7 cellular contexts compared by ENCODE assay signal in the genomic region with DNA sequence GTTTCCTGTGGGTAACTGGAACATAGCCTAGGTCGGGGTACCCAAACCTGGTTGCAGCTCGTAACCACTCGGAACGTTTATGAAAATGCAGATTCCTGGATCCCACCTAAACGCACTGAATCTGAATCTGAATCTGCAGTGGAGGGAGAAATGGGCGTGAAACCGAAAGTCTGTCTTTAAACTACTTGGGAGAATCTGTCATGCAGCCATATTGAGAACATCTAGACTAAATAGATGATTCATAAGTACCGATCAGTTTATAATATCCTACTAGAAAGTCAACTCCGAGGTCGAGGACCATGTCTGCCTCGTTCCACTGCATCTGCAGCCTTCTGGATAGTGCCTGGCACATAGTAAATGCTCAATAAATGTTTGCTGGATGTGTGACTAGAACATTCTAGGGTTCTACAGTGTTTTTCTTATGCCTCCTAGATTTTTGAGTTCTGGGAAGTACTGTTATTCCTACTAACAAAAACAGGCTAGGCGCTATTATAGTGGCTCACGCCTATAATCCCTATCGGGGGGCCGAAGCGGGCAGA. TPM values are rescaled to one million over a fixed set of nuclear protein-coding genes. Genes with fewer than 3 reads are reported as not detected.
DNase-seq lines count a peak whose midpoint lies in the region; ATAC-seq and TF ChIP-seq lines count a peak whose summit lies in the region.

No MANE protein-coding gene starts in this region.

- H3K4me3 Mint-ChIP-seq in progenitor cell of endocrine pancreas (ENCODE audit: low read depth), result peak overlapping the region; percentile 98

- no peaks in the 10 kb centered on the region for H3K27me3 Mint-ChIP-seq in progenitor cell of endocrine pancreas

- peaks cover 8% of the 10 kb centered on the region for H3K4me1 Mint-ChIP-seq in progenitor cell of endocrine pancreas (ENCODE audit: low read depth)

- H3K9me3 Mint-ChIP-seq in progenitor cell of endocrine pancreas (ENCODE audit: low read depth), result no peaks in the 10 kb centered on the region

- ATAC-seq in GM19467 (IDR thresholded peaks at IDR 0.05; ENCODE audit: unreplicated experiment), result peak; percentile 13
- no peak for ATAC-seq in sciatic nerve

- DNase-seq in RKO (ENCODE audit: low spot score) (peak; percentile 71), epithelial cell of proximal tubule (ENCODE audit: low read depth) (no peak), progenitor cell of endocrine pancreas (ENCODE audit: low spot score, unreplicated experiment) (no peak), sciatic nerve (ENCODE audit: low spot score) (no peak), GF-D8 (lab: John Stamatoyannopoulos, UW) (no peak), GM19240 (ENCODE audit: insufficient read length, low spot score) (no peak)

- intact Hi-C loops in sciatic nerve (cut with DNase I), result no loop called here

- H3K27ac Mint-ChIP-seq in progenitor cell of endocrine pancreas, result peak overlapping the region; percentile 89

- peaks cover 3% of the 10 kb centered on the region for H3K36me3 Mint-ChIP-seq in progenitor cell of endocrine pancreas (ENCODE audit: insufficient read depth)

- H3K4me3 ChIP-seq in epithelial cell of proximal tubule (ENCODE audit: low read depth, low read length), result peak overlapping the region; percentile 100

- no peak for TF ChIP-seq CTCF in epithelial cell of proximal tubule (conservative IDR thresholded peaks at IDR 0.05; ENCODE audit: low read depth, low read length)
- peak; percentile 8 for TF ChIP-seq CTCF in progenitor cell of endocrine pancreas (IDR thresholded peaks at IDR 0.05; ENCODE audit: unreplicated experiment)

RNA-seq across cellular contexts. Expression of gene COQ4, which starts 0.6 kb away (rescaled TPM):
- total RNA-seq in epithelial cell of proximal tubule (54.2 and 68.8 TPM in 2 replicates), progenitor cell of endocrine pancreas (64.5 and 68.5 TPM in 2 replicates), sciatic nerve (28.9 TPM)

RNA-seq across cellular contexts. Expression of gene TRUB2, which starts 1.0 kb away (rescaled TPM):
- 14.1 and 20.0 TPM in 2 replicates for total RNA-seq in epithelial cell of proximal tubule
- 29.2 and 31.6 TPM in 2 replicates for total RNA-seq in progenitor cell of endocrine pancreas
- total RNA-seq in sciatic nerve, result 13.0 TPM

RNA-seq across cellular contexts. Expression of gene SLC27A4, which starts 17.1 kb away (rescaled TPM):
- total RNA-seq in epithelial cell of proximal tubule, result 27.7 and 45.4 TPM in 2 replicates
- 26.4 and 28.3 TPM in 2 replicates for total RNA-seq in progenitor cell of endocrine pancreas
- 13.9 TPM for total RNA-seq in sciatic nerve

RNA-seq across cellular contexts. Expression of gene SWI5, which starts 47.2 kb away (rescaled TPM):
- total RNA-seq in epithelial cell of proximal tubule (25.3 and 37.4 TPM in 2 replicates), progenitor cell of endocrine pancreas (18.8 and 20.7 TPM in 2 replicates), sciatic nerve (19.6 TPM)

RNA-seq across cellular contexts. Expression of gene GOLGA2, which starts 47.5 kb away (rescaled TPM):
- 35.9 and 41.3 TPM in 2 replicates for total RNA-seq in epithelial cell of proximal tubule
- total RNA-seq in progenitor cell of endocrine pancreas, result 87.0 and 108 TPM in 2 replicates
- total RNA-seq in sciatic nerve, result 119 TPM
